32 cellular contexts compared by ENCODE assay signal in genomic region chr5:56342612-56343011, GRCh38.
"Had no signal": no experiment of that assay in that cellular context is flagged by ENCODE, and none has a peak within 500 bp of the region (broad histone marks: within the 10 kb centered on the region; RNA-seq: fewer than 3 reads in every experiment).

No MANE protein-coding gene starts in this region.

- ATAC-seq: activated CD4-positive, alpha-beta T cell treated with anti-CD3 and anti-CD28 coated beads for 36 hours; activated CD4-positive, CD25-positive, alpha-beta regulatory T cell treated with anti-CD3 and anti-CD28 coated beads, Interleukin-2, amount 50 U/mL, for 24 hours; activated CD8-positive, alpha-beta T cell treated with anti-CD3 and anti-CD28 coated beads, Interleukin-2, amount 10 ng/mL, durations not matched to agents 7 days and 5 days; PC-3 had no signal

- H3K9me3 ChIP-seq: ascending aorta, Peyer's patch, SJSA1, SK-N-SH had no signal

- H3K4me1 Mint-ChIP-seq: central memory CD8-positive, alpha-beta T cell had no signal

- H3K4me3 ChIP-seq: ascending aorta, cardiac muscle cell, Peyer's patch, SJSA1 had no signal

- H3K27ac Mint-ChIP-seq: activated CD4-positive, alpha-beta T cell treated with anti-CD3 and anti-CD28 coated beads for 36 hours; activated CD4-positive, alpha-beta T cell treated with anti-CD3 and anti-CD28 coated beads, Interleukin-2, amount 10 ng/mL, durations not matched to agents 7 days and 5 days; activated CD8-positive, alpha-beta T cell treated with anti-CD3 and anti-CD28 coated beads, Interleukin-2, amount 10 ng/mL, durations not matched to agents 7 days and 5 days; activated naive CD4-positive, alpha-beta T cell treated with anti-CD3 and anti-CD28 coated beads, Interleukin-2, amount 10 ng/mL, durations not matched to agents 7 days and 5 days; activated T-cell treated with anti-CD3 and anti-CD28 coated beads, Interleukin-2, amount 50 U/mL, for 24 hours; activated T-helper 2 cell treated with anti-CD3 and anti-CD28 coated beads, Interferon-gamma antibody, Interleukin-2, Interleukin-4, amounts not matched to agents 10 μg/mL and 5 μg/mL and 100 μg/mL, durations not matched to agents 14 hours and 24 hours and 36 hours; T-helper 1 cell treated with Interleukin-12 subunit alpha and Interleukin-12 subunit beta and Interleukin-4 antibody, amounts not matched to agents 30 μg/mL and 1 μg/mL, for 36 hours; T-helper 2 cell treated with Interferon-gamma antibody and Interleukin-4, amounts not matched to agents 5 μg/mL and 100 μg/mL, for 36 hours had no signal

- H3K4me2 ChIP-seq: KMS-11, SK-N-SH had no signal

- H3K4me1 ChIP-seq: ascending aorta, Peyer's patch had no signal

- DNase-seq: activated CD4-positive, alpha-beta T cell treated with anti-CD3 and anti-CD28 coated beads for 36 hours; activated CD4-positive, alpha-beta T cell treated with anti-CD3 and anti-CD28 coated beads, Interleukin-2, amount 10 ng/mL, durations not matched to agents 7 days and 5 days; activated CD4-positive, alpha-beta T cell treated with anti-CD3 and anti-CD28 coated beads, Interleukin-2, amount 50 U/mL, for 48 hours; activated CD8-positive, alpha-beta T cell treated with anti-CD3 and anti-CD28 coated beads, Interleukin-2, amount 10 ng/mL, durations not matched to agents 7 days and 5 days; activated gamma-delta T cell; activated naive CD4-positive, alpha-beta T cell treated with anti-CD3 and anti-CD28 coated beads, Interleukin-2, amount 10 ng/mL, durations not matched to agents 7 days and 5 days; activated T-cell treated with anti-CD3 and anti-CD28 coated beads, Interleukin-2, amount 50 U/mL, for 24 hours; amygdala; NCI-H1092 treated with DMSO at 0.1 percent for 48 hours; NCI-H1417 treated with DMSO at 0.1 percent for 48 hours; NCI-H187 treated with DMSO at 0.1 percent for 48 hours; NCI-H2081; NCI-H2171 treated with DMSO at 0.1 percent for 48 hours; NCI-H2227 treated with DMSO at 0.1 percent for 48 hours; NCI-H446 treated with DMSO at 0.1 percent for 48 hours; NCI-H524; PC-3; Peyer's patch; RPMI8226; SHP77 treated with DMSO at 0.1 percent for 48 hours; SK-N-SH had no signal

- H3K27me3 ChIP-seq: ascending aorta, cardiac muscle cell, Peyer's patch, SJSA1 had no signal

- H3K36me3 ChIP-seq: ascending aorta, cardiac muscle cell, Peyer's patch, SJSA1 had no signal

- FAIRE-seq: TTC549 had no signal

- H3K27me3 Mint-ChIP-seq: activated CD4-positive, alpha-beta T cell treated with anti-CD3 and anti-CD28 coated beads for 36 hours; activated naive CD8-positive, alpha-beta T cell; activated T-cell treated with anti-CD3 and anti-CD28 coated beads, Interleukin-2, amount 50 U/mL, for 24 hours had no signal

- H3K9ac ChIP-seq: KMS-11, SK-N-SH had no signal

- H3K4me3 Mint-ChIP-seq: activated CD4-positive, alpha-beta T cell treated with anti-CD3 and anti-CD28 coated beads for 36 hours; activated CD4-positive, alpha-beta T cell treated with anti-CD3 and anti-CD28 coated beads, Interleukin-2, amount 10 ng/mL, durations not matched to agents 7 days and 5 days; activated CD8-positive, alpha-beta T cell treated with anti-CD3 and anti-CD28 coated beads, Interleukin-2, amount 10 ng/mL, durations not matched to agents 7 days and 5 days; activated naive CD4-positive, alpha-beta T cell treated with anti-CD3 and anti-CD28 coated beads, Interleukin-2, amount 10 ng/mL, durations not matched to agents 7 days and 5 days; activated naive CD8-positive, alpha-beta T cell; activated T-cell treated with anti-CD3 and anti-CD28 coated beads, Interleukin-2, amount 50 U/mL, for 24 hours; central memory CD8-positive, alpha-beta T cell; T-helper 1 cell treated with Interleukin-12 subunit alpha and Interleukin-12 subunit beta and Interleukin-4 antibody, amounts not matched to agents 30 μg/mL and 1 μg/mL, for 36 hours; T-helper 2 cell treated with Interferon-gamma antibody and Interleukin-4, amounts not matched to agents 5 μg/mL and 100 μg/mL, for 36 hours had no signal

- H3K27ac ChIP-seq: ascending aorta, cardiac muscle cell, KMS-11, Peyer's patch, SJSA1 had no signal
